13 cellular contexts compared by ENCODE assay signal in genomic region chr5:20678814-20679298, GRCh38.
DNase-seq lines count a peak whose midpoint lies in the region; ATAC-seq and TF ChIP-seq lines count a peak whose summit lies in the region.
"Had no signal": no experiment of that assay in that cellular context is flagged by ENCODE, and none has a peak within 500 bp of the region (broad histone marks: within the 10 kb centered on the region; RNA-seq: fewer than 3 reads in every experiment).

No MANE protein-coding gene starts in this region.

- no peaks in the 10 kb centered on the region for H3K9me2 ChIP-seq in SU-DHL-6 (replicated peaks; ENCODE audit: insufficient read depth, low read length)

- intact Hi-C loops in Calu3 (cut with micrococcal nuclease; ENCODE audit: unreplicated experiment), result no loop called here
- intact Hi-C loops in esophagus muscularis mucosa (cut with DNase I), result no loop called here

- no peaks in the 10 kb centered on the region for H3K9me3 Mint-ChIP-seq in Calu3 (ENCODE audit: low read depth, unreplicated experiment)

- TF ChIP-seq POLR2A in esophagus muscularis mucosa (IDR thresholded peaks at IDR 0.05; ENCODE audit: low read depth), result no peak

- no peak overlapping the region for H3K4me3 Mint-ChIP-seq in Calu3 (ENCODE audit: low read depth, unreplicated experiment)
- H3K4me3 Mint-ChIP-seq: naive thymus-derived CD8-positive, alpha-beta T cell had no signal

- peak; percentile 46 for ATAC-seq in HG03439 (IDR thresholded peaks at IDR 0.05; ENCODE audit: unreplicated experiment)
- ATAC-seq in HG03196 (IDR thresholded peaks at IDR 0.05; ENCODE audit: unreplicated experiment), result no peak
- ATAC-seq: naive thymus-derived CD8-positive, alpha-beta T cell; upper lobe of right lung had no signal

- H3K4me1 ChIP-seq in esophagus muscularis mucosa, result no peaks in the 10 kb centered on the region
- H3K4me1 ChIP-seq: upper lobe of right lung had no signal

- H3F3A ChIP-seq in SU-DHL-6 (ENCODE audit: insufficient read depth), result no peaks in the 10 kb centered on the region

- no peaks in the 10 kb centered on the region for H4K20me1 ChIP-seq in SU-DHL-6 (ENCODE audit: low read depth, low read length)

- no peaks in the 10 kb centered on the region for H3K27me3 Mint-ChIP-seq in Calu3 (ENCODE audit: unreplicated experiment)
- H3K27me3 Mint-ChIP-seq: naive thymus-derived CD8-positive, alpha-beta T cell had no signal

- H3K79me2 ChIP-seq in SU-DHL-6 (ENCODE audit: insufficient read depth, low read length), result no peaks in the 10 kb centered on the region

- CTCF ChIA-PET in Calu3 (lab: Charles Lee), result no interaction called here

- TF ChIP-seq CTCF in Calu3 (IDR thresholded peaks at IDR 0.05; ENCODE audit: unreplicated experiment), result no peak
- no peak for TF ChIP-seq CTCF in SU-DHL-6 (IDR thresholded peaks at IDR 0.05; ENCODE audit: insufficient read depth, low read length, poor library complexity, severe bottlenecking)
- no peak for TF ChIP-seq CTCF in esophagus muscularis mucosa (IDR thresholded peaks at IDR 0.05)
- no peak for TF ChIP-seq CTCF in WERI-Rb-1 (IDR thresholded peaks at IDR 0.05; ENCODE audit: low read depth, low read length)

- BruUV-seq in Calu3 (replicated peaks; lab: Mats Ljungman, UMichigan), result no TSS peak

- H3K4me2 ChIP-seq in SU-DHL-6 (ENCODE audit: low read depth, low read length, poor library complexity, severe bottlenecking), result no peak overlapping the region

- no peak for TF ChIP-seq EP300 in esophagus muscularis mucosa (IDR thresholded peaks at IDR 0.05)

- peak overlapping the region; percentile 84 for H3K27ac Mint-ChIP-seq in Calu3 (ENCODE audit: unreplicated experiment)
- H3K27ac Mint-ChIP-seq: naive thymus-derived CD8-positive, alpha-beta T cell had no signal

- H2AFZ ChIP-seq in SU-DHL-6 (ENCODE audit: low read depth, low read length, severe bottlenecking), result peak overlapping the region; percentile 47

- H3K9me3 ChIP-seq in SU-DHL-6 (ENCODE audit: insufficient read depth, low read length) (no peaks in the 10 kb centered on the region), esophagus muscularis mucosa (no peaks in the 10 kb centered on the region), WERI-Rb-1 (ENCODE audit: severe bottlenecking) (no peaks in the 10 kb centered on the region)
- H3K9me3 ChIP-seq: upper lobe of right lung had no signal

- H3K27me3 ChIP-seq in SU-DHL-6 (ENCODE audit: low read length), result no peaks in the 10 kb centered on the region
- H3K27me3 ChIP-seq in esophagus muscularis mucosa, result no peaks in the 10 kb centered on the region
- no peaks in the 10 kb centered on the region for H3K27me3 ChIP-seq in WERI-Rb-1 (ENCODE audit: insufficient read depth, low read depth, severe bottlenecking)
- H3K27me3 ChIP-seq: upper lobe of right lung had no signal

- no peak overlapping the region for H3K9ac ChIP-seq in SU-DHL-6 (ENCODE audit: low read length)

- 82% methylated on average over 1 of the region's 1 CpG for WGBS in esophagus muscularis mucosa

- DNase-seq in Calu3 (no peak), foreskin melanocyte (peak; percentile 76), esophagus muscularis mucosa (ENCODE audit: extremely low spot score) (no peak), WERI-Rb-1 (no peak)
- DNase-seq in stimulated activated CD4-positive, alpha-beta T cell treated with anti-CD3 and anti-CD28 coated beads, Interleukin-4, amount 100 ng/mL, for 1 hour, result no peak
- DNase-seq: activated gamma-delta T cell; naive thymus-derived CD8-positive, alpha-beta T cell; NCI-H2081 treated with DMSO at 0.1 percent for 48 hours; stimulated activated CD4-positive, alpha-beta T cell treated with anti-CD3 and anti-CD28 coated beads, Interleukin-4, amount 100 ng/mL, for 4 hours; upper lobe of right lung had no signal

- no peaks in the 10 kb centered on the region for H3K36me3 ChIP-seq in SU-DHL-6 (ENCODE audit: low read length)
- no peaks in the 10 kb centered on the region for H3K36me3 ChIP-seq in esophagus muscularis mucosa
- no peaks in the 10 kb centered on the region for H3K36me3 ChIP-seq in WERI-Rb-1
- H3K36me3 ChIP-seq: upper lobe of right lung had no signal

- H3K4me3 ChIP-seq in SU-DHL-6 (ENCODE audit: insufficient read depth, low read length, poor library complexity, severe bottlenecking) (no peak overlapping the region), esophagus muscularis mucosa (no peak overlapping the region), WERI-Rb-1 (ENCODE audit: low read depth, low read length) (no peak overlapping the region)
- H3K4me3 ChIP-seq: upper lobe of right lung had no signal

- H3K4me1 Mint-ChIP-seq in Calu3 (ENCODE audit: low read depth, unreplicated experiment), result peaks cover 8% of the 10 kb centered on the region
- H3K4me1 Mint-ChIP-seq: naive thymus-derived CD8-positive, alpha-beta T cell had no signal

- H3K27ac ChIP-seq in SU-DHL-6 (ENCODE audit: low read depth, low read length) (no peak overlapping the region), esophagus muscularis mucosa (replicated peaks in 1 of 4) (no peak overlapping the region), WERI-Rb-1 (no peak overlapping the region)
- H3K27ac ChIP-seq: upper lobe of right lung had no signal

- H3K36me3 Mint-ChIP-seq in Calu3 (ENCODE audit: insufficient read depth, unreplicated experiment), result no peaks in the 10 kb centered on the region
